In the genomic region with DNA sequence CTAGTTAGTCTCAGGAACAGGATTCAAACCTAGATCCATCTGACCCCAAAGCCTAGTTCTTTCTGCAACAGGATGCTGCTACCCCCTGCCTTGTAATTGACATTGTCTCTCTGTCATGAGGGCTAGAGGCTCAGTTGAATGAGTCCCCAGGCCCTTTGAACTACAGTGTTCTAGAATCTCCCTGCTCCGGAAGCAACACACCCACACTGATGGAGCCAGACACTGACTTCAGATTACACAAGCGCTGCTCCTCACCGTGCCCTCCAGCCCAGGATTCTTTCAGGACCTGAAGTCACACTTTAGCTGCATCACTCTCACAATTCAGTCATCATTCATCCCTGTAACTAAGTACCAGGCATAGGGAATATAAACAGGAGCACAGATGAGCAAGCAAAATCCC, we compare ENCODE assay signal across 13 cellular contexts.
DNase-seq lines count a peak whose midpoint lies in the region; TF ChIP-seq lines count a peak whose summit lies in the region.
"Had no signal": no experiment of that assay in that cellular context is flagged by ENCODE, and none has a peak within 500 bp of the region (broad histone marks: within the 10 kb centered on the region; RNA-seq: fewer than 3 reads in every experiment).

No MANE protein-coding gene starts in this region.

- peaks cover 21% of the 10 kb centered on the region for H3K79me1 ChIP-seq in mesenchymal stem cell (replicated peaks; ENCODE audit: low read length, poor library complexity, severe bottlenecking)

- H3K4me2 ChIP-seq in SU-DHL-6 (ENCODE audit: low read depth, low read length, poor library complexity, severe bottlenecking) = no peak overlapping the region
- H3K4me2 ChIP-seq in mesenchymal stem cell (ENCODE audit: low read length, poor library complexity, severe bottlenecking) = no peak overlapping the region

- H3K4me3 ChIP-seq in AG10803 (ENCODE audit: low read length) = no peak overlapping the region
- no peak overlapping the region for H3K4me3 ChIP-seq in SU-DHL-6 (ENCODE audit: insufficient read depth, low read length, poor library complexity, severe bottlenecking)
- no peak overlapping the region for H3K4me3 ChIP-seq in mesenchymal stem cell (ENCODE audit: insufficient read depth in 1 of 2, low read depth in 1 of 2, low read length in 2 of 2)
- H3K4me3 ChIP-seq in Peyer's patch = no peak overlapping the region

- H3K27ac ChIP-seq in SU-DHL-6 (ENCODE audit: low read depth, low read length) (peak overlapping the region; percentile 33), angular gyrus (ENCODE audit: low read depth, low read length) (peak overlapping the region; percentile 2), mesenchymal stem cell (ENCODE audit: low read length, poor library complexity, severe bottlenecking) (no peak overlapping the region), Peyer's patch (no peak overlapping the region)
- H3K27ac ChIP-seq: C4-2B had no signal

- no peaks in the 10 kb centered on the region for H3K27me3 ChIP-seq in SU-DHL-6 (ENCODE audit: low read length)
- H3K27me3 ChIP-seq in mesenchymal stem cell (ENCODE audit: control insufficient read depth in 1 of 2, insufficient read depth in 1 of 2, low read length in 2 of 2) = no peaks in the 10 kb centered on the region
- no peaks in the 10 kb centered on the region for H3K27me3 ChIP-seq in Peyer's patch

- no peak overlapping the region for H4K91ac ChIP-seq in mesenchymal stem cell (ENCODE audit: low read length)

- H4K8ac ChIP-seq in mesenchymal stem cell (ENCODE audit: low read length) = no peak overlapping the region

- no peak overlapping the region for H2AFZ ChIP-seq in SU-DHL-6 (ENCODE audit: low read depth, low read length, severe bottlenecking)
- no peak overlapping the region for H2AFZ ChIP-seq in mesenchymal stem cell (ENCODE audit: low read depth, low read length)

- H2BK12ac ChIP-seq in mesenchymal stem cell (ENCODE audit: low read length in 2 of 2) = no peak overlapping the region

- H3K4me1 ChIP-seq in mesenchymal stem cell (ENCODE audit: control insufficient read depth, insufficient read depth, low read depth, low read length) = peaks cover 7% of the 10 kb centered on the region
- peaks cover 0 to 7% (median 0%) of the 10 kb centered on the region in 4 donors for H3K4me1 ChIP-seq in Peyer's patch

- H2BK15ac ChIP-seq in mesenchymal stem cell (ENCODE audit: low read depth, poor library complexity, severe bottlenecking) = no peak overlapping the region

- H3K14ac ChIP-seq in mesenchymal stem cell (ENCODE audit: low read length in 2 of 2) = no peak overlapping the region

- no peak overlapping the region for H3K23ac ChIP-seq in mesenchymal stem cell (ENCODE audit: low read length in 2 of 2)

- H3K9me3 ChIP-seq in SU-DHL-6 (ENCODE audit: insufficient read depth, low read length) (no peaks in the 10 kb centered on the region), mesenchymal stem cell (ENCODE audit: control insufficient read depth, low read length) (no peaks in the 10 kb centered on the region), Peyer's patch (no peaks in the 10 kb centered on the region)

- in situ Hi-C loops in GM13977 (cut with MboI; ENCODE audit: low pct_unique_long_range_greater_than_20kb, low sequenced_read_pairs, unreplicated experiment) = no loop called here

- no peak overlapping the region for H3K4ac ChIP-seq in mesenchymal stem cell (ENCODE audit: low read depth in 1 of 2, low read length in 2 of 2)

- H3K36me3 ChIP-seq in SU-DHL-6 (ENCODE audit: low read length) (no peaks in the 10 kb centered on the region; the same call in 1 of the 2 replicates), mesenchymal stem cell (ENCODE audit: control insufficient read depth in 1 of 2, insufficient read depth in 2 of 2, low read depth in 1 of 2, low read length in 2 of 2) (no peaks in the 10 kb centered on the region), Peyer's patch (no peaks in the 10 kb centered on the region)

- 0 out of 2 replicates have a peak overlapping the region, but pooled peaks have one; percentile 0 for H3K9ac ChIP-seq in SU-DHL-6 (ENCODE audit: low read length)
- H3K9ac ChIP-seq in mesenchymal stem cell (ENCODE audit: low read length) = peak overlapping the region; percentile 36

- peaks cover 18% of the 10 kb centered on the region for H4K20me1 ChIP-seq in SU-DHL-6 (ENCODE audit: low read depth, low read length)

- H2AK5ac ChIP-seq in mesenchymal stem cell (ENCODE audit: low read length, severe bottlenecking) = no peak overlapping the region

- H2BK5ac ChIP-seq in mesenchymal stem cell (ENCODE audit: low read depth, low read length, poor library complexity, severe bottlenecking) = no peak overlapping the region

- WGBS in mesenchymal stem cell = 74% methylated on average over 3 of the region's 3 CpGs

- no peak overlapping the region for H3K18ac ChIP-seq in mesenchymal stem cell (ENCODE audit: low read depth in 1 of 2, low read length in 2 of 2)

- DNase-seq in AG10803 (ENCODE audit: low read depth) = peak; percentile 32
- DNase-seq in mesenchymal stem cell = no peak
- no peak for DNase-seq in Peyer's patch
- no peak for DNase-seq in GF-D8 (lab: John Stamatoyannopoulos, UW)
- DNase-seq in cerebellum (ENCODE audit: low spot score) = no peak
- no peak for DNase-seq in GM13977 (ENCODE audit: low spot score)
- DNase-seq: hypothalamus, NCI-H1092 treated with DMSO at 0.1 percent for 48 hours, NCI-H774, SW 1271 had no signal

- no peak overlapping the region for H2BK120ac ChIP-seq in mesenchymal stem cell (ENCODE audit: low read depth, low read length)

- H3F3A ChIP-seq in SU-DHL-6 (ENCODE audit: insufficient read depth) = peaks cover 4% of the 10 kb centered on the region; the same call in 1 of the 2 replicates

- TF ChIP-seq CTCF in AG10803 (conservative IDR thresholded peaks at IDR 0.05; ENCODE audit: low read length) (no peak), SU-DHL-6 (IDR thresholded peaks at IDR 0.05; ENCODE audit: insufficient read depth, low read length, poor library complexity, severe bottlenecking) (no peak), Peyer's patch (IDR thresholded peaks at IDR 0.05) (no peak), GM13977 (IDR thresholded peaks at IDR 0.05; ENCODE audit: extremely low read depth, insufficient read depth, missing control alignments) (no peak)

- no peak for TF ChIP-seq POLR2A in Peyer's patch (IDR thresholded peaks at IDR 0.05)

- H3K79me2 ChIP-seq in SU-DHL-6 (ENCODE audit: insufficient read depth, low read length) = peaks cover 93% of the 10 kb centered on the region

- no peaks in the 10 kb centered on the region for H3K9me2 ChIP-seq in SU-DHL-6 (replicated peaks; ENCODE audit: insufficient read depth, low read length)

Comparison
In these comparisons a context has a peak if more than half of its experiments do, and no peak if none do; other contexts are left out.
1. H3K27ac ChIP-seq: peak in SU-DHL-6 (single experiment) and angular gyrus (single experiment); none in mesenchymal stem cell (single experiment) and Peyer's patch (0 of 4).